22 cellular contexts compared by ENCODE assay signal in genomic region chr15:59344311-59344710, GRCh38.
"Had no signal": no experiment of that assay in that cellular context is flagged by ENCODE, and none has a peak within 500 bp of the region (broad histone marks: within the 10 kb centered on the region; RNA-seq: fewer than 3 reads in every experiment).

No MANE protein-coding gene starts in this region.

- H3K4me1 ChIP-seq: SJCRH30 had no signal

- H3K4me3 Mint-ChIP-seq: IgD-negative memory B cell had no signal

- H3K4me2 ChIP-seq: KMS-11 had no signal

- H3K27me3 ChIP-seq: SJCRH30 had no signal

- H3K27ac ChIP-seq: KMS-11, SJCRH30 had no signal

- H3K4me3 ChIP-seq: K562, SJCRH30 had no signal

- H3K9me3 ChIP-seq: SJCRH30 had no signal

- H3K9ac ChIP-seq: KMS-11 had no signal

- ATAC-seq: HepG2, K562 had no signal

- H3K27me3 Mint-ChIP-seq: IgD-negative memory B cell had no signal

- DNase-seq: Kasumi-1, MM.1S, NCI-H1092 treated with DMSO at 0.1 percent for 48 hours, NCI-H1436, NCI-H187, NCI-H2029, NCI-H2081 treated with DMSO at 0.1 percent for 48 hours, NCI-H2171, NCI-H226, NCI-H446, NCI-H510A, NCI-H524 treated with DMSO at 0.1 percent for 48 hours, NCI-H69, NCI-H774, RPMI8226, SHP77, SJCRH30, SW 1271 had no signal

- H3K36me3 ChIP-seq: SJCRH30 had no signal
